1 cellular context compared by ENCODE assay signal in the genomic region with DNA sequence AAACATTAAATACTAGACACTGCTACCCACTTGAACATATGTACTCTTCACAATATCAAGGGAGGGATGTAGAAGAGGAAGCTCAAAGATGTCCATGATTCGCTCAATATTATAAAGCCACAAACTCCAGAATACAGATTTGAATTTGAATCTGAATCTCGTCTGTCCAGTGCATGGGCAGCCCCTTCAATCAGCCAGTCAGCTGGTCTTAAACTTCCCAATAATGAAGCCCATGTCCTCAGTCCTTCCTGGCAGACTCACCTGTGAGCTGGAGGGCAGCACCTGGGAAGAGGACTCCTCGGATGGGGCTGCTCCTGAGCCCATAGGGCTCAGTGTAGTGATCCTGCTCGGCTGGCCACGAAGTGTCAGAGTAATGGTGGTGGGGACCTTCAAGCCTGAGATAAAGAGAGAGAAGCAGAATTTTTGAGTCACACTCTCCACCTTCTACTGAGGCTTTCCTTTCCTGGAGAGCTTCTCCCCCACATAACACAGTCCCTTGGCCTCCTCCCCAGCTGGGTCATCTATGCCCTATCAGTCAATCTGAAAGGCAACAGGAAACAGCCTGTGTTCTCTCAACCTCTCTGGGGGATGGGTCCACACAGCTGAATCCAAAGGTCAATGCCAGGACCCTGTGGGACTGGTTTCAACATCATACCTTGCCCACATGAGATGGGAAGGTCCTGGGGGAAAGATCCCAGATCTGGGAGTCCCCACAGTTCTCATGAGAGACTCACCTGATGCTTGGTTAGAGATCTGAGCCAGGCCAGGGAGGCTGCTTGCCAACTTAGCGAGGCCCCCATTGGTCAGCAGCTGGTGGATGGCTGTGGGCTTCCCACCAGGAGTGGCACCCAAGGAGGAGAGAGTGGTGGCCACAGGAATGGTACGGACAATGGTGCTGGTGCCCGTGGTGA.
TF ChIP-seq lines count a peak whose summit lies in the region.

No MANE protein-coding gene starts in this region.

TF ChIP-seq in HepG2, 621 proteins besides CTCF, POLR2A, EP300 and RAD21 (continued from another document and continues in another):
- TF ChIP-seq, protein P1, sequence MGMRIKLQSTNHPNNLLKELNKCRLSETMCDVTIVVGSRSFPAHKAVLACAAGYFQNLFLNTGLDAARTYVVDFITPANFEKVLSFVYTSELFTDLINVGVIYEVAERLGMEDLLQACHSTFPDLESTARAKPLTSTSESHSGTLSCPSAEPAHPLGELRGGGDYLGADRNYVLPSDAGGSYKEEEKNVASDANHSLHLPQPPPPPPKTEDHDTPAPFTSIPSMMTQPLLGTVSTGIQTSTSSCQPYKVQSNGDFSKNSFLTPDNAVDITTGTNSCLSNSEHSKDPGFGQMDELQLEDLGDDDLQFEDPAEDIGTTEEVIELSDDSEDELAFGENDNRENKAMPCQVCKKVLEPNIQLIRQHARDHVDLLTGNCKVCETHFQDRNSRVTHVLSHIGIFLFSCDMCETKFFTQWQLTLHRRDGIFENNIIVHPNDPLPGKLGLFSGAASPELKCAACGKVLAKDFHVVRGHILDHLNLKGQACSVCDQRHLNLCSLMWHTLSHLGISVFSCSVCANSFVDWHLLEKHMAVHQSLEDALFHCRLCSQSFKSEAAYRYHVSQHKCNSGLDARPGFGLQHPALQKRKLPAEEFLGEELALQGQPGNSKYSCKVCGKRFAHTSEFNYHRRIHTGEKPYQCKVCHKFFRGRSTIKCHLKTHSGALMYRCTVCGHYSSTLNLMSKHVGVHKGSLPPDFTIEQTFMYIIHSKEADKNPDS (CRISPR knock-in tag; IDR thresholded peaks at IDR 0.05): 0 out of 2 replicates have a peak, but pooled peaks have one; percentile 67
- peak; percentile 62 for TF ChIP-seq TBL1XR1 (IDR thresholded peaks at IDR 0.05; ENCODE audit: borderline replicate concordance, low read length, partially characterized antibody)
- no peak for TF ChIP-seq RFXANK (CRISPR knock-in tag; IDR thresholded peaks at IDR 0.05)
- TF ChIP-seq TBX2 (CRISPR knock-in tag; IDR thresholded peaks at IDR 0.05; ENCODE audit: borderline replicate concordance): peak; percentile 87
- TF ChIP-seq HDAC6 (IDR thresholded peaks at IDR 0.05; ENCODE audit: low read depth, low read length): no peak
- TF ChIP-seq MEIS1 (CRISPR knock-in tag; IDR thresholded peaks at IDR 0.05; ENCODE audit: borderline replicate concordance): peak; percentile 92; the same call in 1 of the 2 replicates
- TF ChIP-seq SAP130 (CRISPR knock-in tag; IDR thresholded peaks at IDR 0.05; ENCODE audit: low read depth): peak; percentile 96
- peak; percentile 77; the same call in 1 of the 2 replicates for TF ChIP-seq ZFP90 (CRISPR knock-in tag; IDR thresholded peaks at IDR 0.05; ENCODE audit: borderline replicate concordance)
- no peak for TF ChIP-seq ZNF790 (CRISPR knock-in tag; IDR thresholded peaks at IDR 0.05; ENCODE audit: borderline replicate concordance)
- TF ChIP-seq ZNF883 (CRISPR knock-in tag; IDR thresholded peaks at IDR 0.05; ENCODE audit: not compliant biosample characterization): no peak
- TF ChIP-seq, protein P2, sequence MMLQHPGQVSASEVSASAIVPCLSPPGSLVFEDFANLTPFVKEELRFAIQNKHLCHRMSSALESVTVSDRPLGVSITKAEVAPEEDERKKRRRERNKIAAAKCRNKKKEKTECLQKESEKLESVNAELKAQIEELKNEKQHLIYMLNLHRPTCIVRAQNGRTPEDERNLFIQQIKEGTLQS (CRISPR knock-in tag; IDR thresholded peaks at IDR 0.05): peak; percentile 18; the same call in 1 of the 2 replicates
- TF ChIP-seq ZFP36 (IDR thresholded peaks at IDR 0.05; ENCODE audit: borderline replicate concordance, low read depth, low read length, partially characterized antibody): no peak
- TF ChIP-seq ZNF414 (CRISPR knock-in tag; IDR thresholded peaks at IDR 0.05): peak; percentile 76; the same call in 1 of the 2 replicates
- TF ChIP-seq MAFG (CRISPR knock-in tag; IDR thresholded peaks at IDR 0.05): no peak
- peak; percentile 93 for TF ChIP-seq ZNF614 (CRISPR knock-in tag; IDR thresholded peaks at IDR 0.05; ENCODE audit: borderline replicate concordance)
- TF ChIP-seq TOPORS (CRISPR knock-in tag; IDR thresholded peaks at IDR 0.05): no peak; the same call in 1 of the 2 replicates
- no peak for TF ChIP-seq JUNB (CRISPR knock-in tag; IDR thresholded peaks at IDR 0.05; ENCODE audit: borderline replicate concordance)
- TF ChIP-seq SNAPC2 (CRISPR knock-in tag; IDR thresholded peaks at IDR 0.05): no peak
- peak; percentile 89 for TF ChIP-seq FOXJ3 (CRISPR knock-in tag; IDR thresholded peaks at IDR 0.05; ENCODE audit: borderline replicate concordance)
- no peak; the same call in 1 of the 2 replicates for TF ChIP-seq IRF1 (CRISPR knock-in tag; IDR thresholded peaks at IDR 0.05; ENCODE audit: low read depth)
- TF ChIP-seq ZNF83 (CRISPR knock-in tag; IDR thresholded peaks at IDR 0.05; ENCODE audit: borderline replicate concordance): no peak
- TF ChIP-seq, protein P3, sequence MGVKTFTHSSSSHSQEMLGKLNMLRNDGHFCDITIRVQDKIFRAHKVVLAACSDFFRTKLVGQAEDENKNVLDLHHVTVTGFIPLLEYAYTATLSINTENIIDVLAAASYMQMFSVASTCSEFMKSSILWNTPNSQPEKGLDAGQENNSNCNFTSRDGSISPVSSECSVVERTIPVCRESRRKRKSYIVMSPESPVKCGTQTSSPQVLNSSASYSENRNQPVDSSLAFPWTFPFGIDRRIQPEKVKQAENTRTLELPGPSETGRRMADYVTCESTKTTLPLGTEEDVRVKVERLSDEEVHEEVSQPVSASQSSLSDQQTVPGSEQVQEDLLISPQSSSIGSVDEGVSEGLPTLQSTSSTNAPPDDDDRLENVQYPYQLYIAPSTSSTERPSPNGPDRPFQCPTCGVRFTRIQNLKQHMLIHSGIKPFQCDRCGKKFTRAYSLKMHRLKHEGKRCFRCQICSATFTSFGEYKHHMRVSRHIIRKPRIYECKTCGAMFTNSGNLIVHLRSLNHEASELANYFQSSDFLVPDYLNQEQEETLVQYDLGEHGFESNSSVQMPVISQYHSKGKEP (CRISPR knock-in tag; IDR thresholded peaks at IDR 0.05): no peak
- peak; percentile 92 for TF ChIP-seq DPF2 (CRISPR knock-in tag; IDR thresholded peaks at IDR 0.05; ENCODE audit: borderline replicate concordance, low read depth)
- TF ChIP-seq ZSCAN31 (CRISPR knock-in tag; IDR thresholded peaks at IDR 0.05; ENCODE audit: low read depth): no peak
- TF ChIP-seq MAFF (IDR thresholded peaks at IDR 0.05; ENCODE audit: low read depth, low read length): 0 out of 2 replicates have a peak, but pooled peaks have one; percentile 3
- TF ChIP-seq IRF2 (CRISPR knock-in tag; IDR thresholded peaks at IDR 0.05): peak; percentile 88; the same call in 1 of the 2 replicates
- no peak for TF ChIP-seq ZNF558 (CRISPR knock-in tag; IDR thresholded peaks at IDR 0.05; ENCODE audit: borderline replicate concordance)
- TF ChIP-seq HDAC2 (CRISPR knock-in tag; IDR thresholded peaks at IDR 0.05): peak; percentile 97
- TF ChIP-seq MEF2D (CRISPR knock-in tag; IDR thresholded peaks at IDR 0.05): peak; percentile 95
- 0 out of 2 replicates have a peak, but pooled peaks have one; percentile 59 for TF ChIP-seq PAX8 (CRISPR knock-in tag; IDR thresholded peaks at IDR 0.05; ENCODE audit: borderline replicate concordance)
- no peak for TF ChIP-seq SRSF4 (IDR thresholded peaks at IDR 0.05; ENCODE audit: low read depth, low read length, poor library complexity, severe bottlenecking)
- peak; percentile 64; the same call in 1 of the 2 replicates for TF ChIP-seq CHD2 (IDR thresholded peaks at IDR 0.05; ENCODE audit: low read depth, low read length)
- no peak for TF ChIP-seq ZNF549 (CRISPR knock-in tag; IDR thresholded peaks at IDR 0.05)
- peak; percentile 99 for TF ChIP-seq HNF4A (CRISPR knock-in tag; IDR thresholded peaks at IDR 0.05)
- TF ChIP-seq HIVEP1 (CRISPR knock-in tag; IDR thresholded peaks at IDR 0.05): peak; percentile 88
- peak; percentile 78; the same call in 1 of the 2 replicates for TF ChIP-seq ZNF691 (CRISPR knock-in tag; IDR thresholded peaks at IDR 0.05; ENCODE audit: borderline replicate concordance, low read depth)
- TF ChIP-seq, protein P4, sequence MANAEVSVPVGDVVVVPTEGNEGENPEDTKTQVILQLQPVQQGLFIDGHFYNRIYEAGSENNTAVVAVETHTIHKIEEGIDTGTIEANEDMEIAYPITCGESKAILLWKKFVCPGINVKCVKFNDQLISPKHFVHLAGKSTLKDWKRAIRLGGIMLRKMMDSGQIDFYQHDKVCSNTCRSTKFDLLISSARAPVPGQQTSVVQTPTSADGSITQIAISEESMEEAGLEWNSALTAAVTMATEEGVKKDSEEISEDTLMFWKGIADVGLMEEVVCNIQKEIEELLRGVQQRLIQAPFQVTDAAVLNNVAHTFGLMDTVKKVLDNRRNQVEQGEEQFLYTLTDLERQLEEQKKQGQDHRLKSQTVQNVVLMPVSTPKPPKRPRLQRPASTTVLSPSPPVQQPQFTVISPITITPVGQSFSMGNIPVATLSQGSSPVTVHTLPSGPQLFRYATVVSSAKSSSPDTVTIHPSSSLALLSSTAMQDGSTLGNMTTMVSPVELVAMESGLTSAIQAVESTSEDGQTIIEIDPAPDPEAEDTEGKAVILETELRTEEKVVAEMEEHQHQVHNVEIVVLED (CRISPR knock-in tag; IDR thresholded peaks at IDR 0.05; ENCODE audit: borderline replicate concordance): 0 out of 2 replicates have a peak, but pooled peaks have one; percentile 13
- peak; percentile 75; the same call in 1 of the 2 replicates for TF ChIP-seq ZNF740 (CRISPR knock-in tag; IDR thresholded peaks at IDR 0.05)
- no peak for TF ChIP-seq MYPOP (CRISPR knock-in tag; IDR thresholded peaks at IDR 0.05)
- TF ChIP-seq, protein P5, sequence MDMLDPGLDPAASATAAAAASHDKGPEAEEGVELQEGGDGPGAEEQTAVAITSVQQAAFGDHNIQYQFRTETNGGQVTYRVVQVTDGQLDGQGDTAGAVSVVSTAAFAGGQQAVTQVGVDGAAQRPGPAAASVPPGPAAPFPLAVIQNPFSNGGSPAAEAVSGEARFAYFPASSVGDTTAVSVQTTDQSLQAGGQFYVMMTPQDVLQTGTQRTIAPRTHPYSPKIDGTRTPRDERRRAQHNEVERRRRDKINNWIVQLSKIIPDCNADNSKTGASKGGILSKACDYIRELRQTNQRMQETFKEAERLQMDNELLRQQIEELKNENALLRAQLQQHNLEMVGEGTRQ (IDR thresholded peaks at IDR 0.05; ENCODE audit: low read depth, low read length): no peak
- TF ChIP-seq, protein P5 (CRISPR knock-in tag; IDR thresholded peaks at IDR 0.05; ENCODE audit: borderline replicate concordance): no peak
- TF ChIP-seq ZBTB1 (CRISPR knock-in tag; IDR thresholded peaks at IDR 0.05; ENCODE audit: borderline replicate concordance): no peak
- no peak for TF ChIP-seq ISX (CRISPR knock-in tag; conservative IDR thresholded peaks at IDR 0.05)
- TF ChIP-seq ZNF724P (CRISPR knock-in tag; IDR thresholded peaks at IDR 0.05; ENCODE audit: borderline replicate concordance): no peak
- TF ChIP-seq ZSCAN25 (CRISPR knock-in tag; IDR thresholded peaks at IDR 0.05): no peak
- peak; percentile 99 for TF ChIP-seq HNF4G (IDR thresholded peaks at IDR 0.05; ENCODE audit: borderline replicate concordance, low read depth, low read length)
- peak; percentile 97 for TF ChIP-seq HNF4G (CRISPR knock-in tag; IDR thresholded peaks at IDR 0.05; ENCODE audit: borderline replicate concordance, low read depth)
- no peak for TF ChIP-seq CHCHD3 (CRISPR knock-in tag; IDR thresholded peaks at IDR 0.05)
- no peak for TF ChIP-seq RORA (CRISPR knock-in tag; IDR thresholded peaks at IDR 0.05)
- no peak for TF ChIP-seq ZFP36L2 (CRISPR knock-in tag; IDR thresholded peaks at IDR 0.05)
- TF ChIP-seq ZNF275 (CRISPR knock-in tag; IDR thresholded peaks at IDR 0.05; ENCODE audit: borderline replicate concordance): no peak
- no peak for TF ChIP-seq SNAI1 (CRISPR knock-in tag; IDR thresholded peaks at IDR 0.05; ENCODE audit: borderline replicate concordance)
